ENCODE assay signal across 12 cellular contexts in the genomic region with DNA sequence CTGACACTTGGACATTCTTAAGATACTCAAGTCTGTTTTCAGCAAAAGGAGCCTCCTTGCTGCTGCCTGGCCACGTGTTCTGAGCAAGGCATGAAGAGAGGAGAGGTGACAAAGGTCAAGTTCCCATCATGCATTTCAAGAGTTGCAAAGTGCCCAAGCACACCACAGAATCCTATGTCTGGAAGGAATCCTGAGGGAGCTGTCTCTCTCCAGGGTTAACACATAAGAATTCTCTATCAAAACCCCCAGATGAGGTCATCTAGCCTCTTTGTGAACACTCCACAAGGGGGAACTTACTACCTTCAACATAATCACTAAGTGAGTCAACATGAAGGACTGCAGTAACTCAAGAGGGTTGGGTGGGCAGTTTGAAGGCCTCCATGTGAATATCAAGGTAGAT. TPM values are rescaled to one million over a fixed set of nuclear protein-coding genes. Genes with fewer than 3 reads are reported as not detected.
DNase-seq lines count a peak whose midpoint lies in the region; ATAC-seq and TF ChIP-seq lines count a peak whose summit lies in the region.
"Had no signal": no experiment of that assay in that cellular context is flagged by ENCODE, and none has a peak within 500 bp of the region (broad histone marks: within the 10 kb centered on the region; RNA-seq: fewer than 3 reads in every experiment).

No MANE protein-coding gene starts in this region.

- H3K36me3 ChIP-seq in mammary epithelial cell (ENCODE audit: insufficient read depth, low read length) (peaks cover 3% of the 10 kb centered on the region), breast epithelium (no peaks in the 10 kb centered on the region)

- H3K4me3 Mint-ChIP-seq in stimulated activated naive CD8-positive, alpha-beta T cell treated with anti-CD3 and anti-CD28 coated beads, Interleukin-15, amount 100 ng/mL, for 72 hours = no peak overlapping the region

- H3K79me2 ChIP-seq in mammary epithelial cell (ENCODE audit: insufficient read depth, low read length) = peaks cover 3% of the 10 kb centered on the region

- H2AFZ ChIP-seq in mammary epithelial cell (ENCODE audit: low read depth, low read length) = no peak overlapping the region

- 88% methylated on average over 1 of the region's 1 CpG for WGBS in mammary epithelial cell (ENCODE audit: low coverage, missing lambda C conversion rate)
- WGBS in lower leg skin, 2 donors = 46 to 47% methylated on average over 1 of the region's 1 CpG

- CTCF ChIA-PET in mammary epithelial cell (lab: Charles Lee; ENCODE audit: low non-redundant PET) = no interaction called here

- no peaks in the 10 kb centered on the region for H3K9me3 Mint-ChIP-seq in stimulated activated naive CD8-positive, alpha-beta T cell treated with anti-CD3 and anti-CD28 coated beads, Interleukin-15, amount 100 ng/mL, for 72 hours

- no peak overlapping the region for H3K9ac ChIP-seq in mammary epithelial cell (ENCODE audit: insufficient read depth, low read length)

- in situ Hi-C loops in mammary epithelial cell (cut with MboI; ENCODE audit: low sequenced_read_pairs in 2 of 2) = no loop called here

- H3K27me3 Mint-ChIP-seq in stimulated activated naive CD8-positive, alpha-beta T cell treated with anti-CD3 and anti-CD28 coated beads, Interleukin-15, amount 100 ng/mL, for 72 hours = no peaks in the 10 kb centered on the region

- peak overlapping the region; percentile 52 to 82 for H3K27ac Mint-ChIP-seq in stimulated activated naive CD8-positive, alpha-beta T cell treated with anti-CD3 and anti-CD28 coated beads, Interleukin-15, amount 100 ng/mL, for 72 hours

- BruUV-seq in mammary epithelial cell (replicated peaks; lab: Mats Ljungman, UMichigan) = no TSS peak

- H3K9me3 ChIP-seq in mammary epithelial cell (replicated peaks; ENCODE audit: insufficient read depth, low read length) = no peaks in the 10 kb centered on the region
- H3K9me3 ChIP-seq in breast epithelium = no peaks in the 10 kb centered on the region
- H3K9me3 ChIP-seq: suprapubic skin had no signal

- dilution Hi-C loops in mammary epithelial cell (cut with HindIII; ENCODE audit: low sequenced_read_pairs) = loop anchor here (5.0 to 10.0 kb wide), 2 partner anchors 41 to 79 kb away; no protein-coding TSS in a partner anchor

- H3K4me1 Mint-ChIP-seq in stimulated activated naive CD8-positive, alpha-beta T cell treated with anti-CD3 and anti-CD28 coated beads, Interleukin-15, amount 100 ng/mL, for 72 hours = peaks cover 30% of the 10 kb centered on the region

- H3K27me3 ChIP-seq in mammary epithelial cell (ENCODE audit: insufficient read depth, low read length) (no peaks in the 10 kb centered on the region), breast epithelium (no peaks in the 10 kb centered on the region)
- H3K27me3 ChIP-seq: suprapubic skin had no signal

- H3K4me1 ChIP-seq in mammary epithelial cell (ENCODE audit: insufficient read depth, low read length) (peaks cover 17% of the 10 kb centered on the region), breast epithelium (peaks cover 0 to 4% of the 10 kb centered on the region in 2 donors)

- ATAC-seq in stimulated activated naive CD8-positive, alpha-beta T cell treated with anti-CD3 and anti-CD28 coated beads, Interleukin-15, amount 100 ng/mL, for 72 hours = no peak
- ATAC-seq in HG02938 (IDR thresholded peaks at IDR 0.05; ENCODE audit: unreplicated experiment) (no peak), left cardiac atrium (no peak)

- TF ChIP-seq POLR2A in breast epithelium (IDR thresholded peaks at IDR 0.05) = no peak
- no peak for TF ChIP-seq POLR2A in lower leg skin (IDR thresholded peaks at IDR 0.05)

- TF ChIP-seq CTCF in mammary epithelial cell (conservative IDR thresholded peaks at IDR 0.05 in 1 of 2, IDR thresholded peaks at IDR 0.05 in 1 of 2; ENCODE audit: extremely low read depth in 1 of 2, insufficient read depth in 1 of 2, low read depth in 1 of 2, low read length in 2 of 2) = no peak
- TF ChIP-seq CTCF in breast epithelium (IDR thresholded peaks at IDR 0.05) = no peak
- peak; percentile 13 for TF ChIP-seq CTCF in foreskin fibroblast (IDR thresholded peaks at IDR 0.05; ENCODE audit: low read depth, low read length)
- no peak for TF ChIP-seq CTCF in lower leg skin (IDR thresholded peaks at IDR 0.05)

- intact Hi-C loops in mammary epithelial cell (cut with micrococcal nuclease) (loop anchor here (1.0 kb wide), 1 partner anchor 39 kb away; no protein-coding TSS in a partner anchor), breast epithelium (cut with DNase I; ENCODE audit: low total_unique reads) (no loop called here), lower leg skin (cut with DNase I; ENCODE audit: low total_unique reads) (no loop called here), left cardiac atrium (cut with DNase I) (no loop called here)

- DNase-seq in mammary epithelial cell (peak; percentile 65), breast epithelium (ENCODE audit: low spot score in 2 of 2) (no peak), T1000 (lab: John Stamatoyannopoulos, UW) (peak; percentile 60), foreskin fibroblast (peak; percentile 83 to 85), lower leg skin (ENCODE audit: low spot score in 2 of 2) (no peak), left cardiac atrium (no peak)
- DNase-seq in stimulated activated naive CD8-positive, alpha-beta T cell treated with anti-CD3 and anti-CD28 coated beads, Interleukin-15, amount 100 ng/mL, for 72 hours = no peak
- DNase-seq: activated CD4-positive, alpha-beta T cell treated with anti-CD3 and anti-CD28 coated beads, Interleukin-2, amount 50 U/mL, for 48 hours; NCI-H748 treated with DMSO at 0.1 percent for 48 hours had no signal

- no peak overlapping the region for H3K27ac ChIP-seq in mammary epithelial cell (ENCODE audit: insufficient read depth, low read depth, low read length)
- no peak overlapping the region for H3K27ac ChIP-seq in breast epithelium
- H3K27ac ChIP-seq: HL-60, suprapubic skin had no signal

- H4K20me1 ChIP-seq in mammary epithelial cell (ENCODE audit: insufficient read depth, low read length) = no peaks in the 10 kb centered on the region

- H3K4me2 ChIP-seq in mammary epithelial cell (ENCODE audit: insufficient read depth, low read depth, low read length) = no peak overlapping the region

- H3K4me3 ChIP-seq in mammary epithelial cell (replicated peaks in 1 of 3; ENCODE audit: insufficient read depth in 1 of 3, low read depth in 2 of 3, low read length in 3 of 3) (no peak overlapping the region), breast epithelium (no peak overlapping the region), foreskin fibroblast (ENCODE audit: low read depth in 1 of 2, low read length in 2 of 2) (no peak overlapping the region), lower leg skin (ENCODE audit: low read depth, poor library complexity, severe bottlenecking) (no peak overlapping the region)
- H3K4me3 ChIP-seq: suprapubic skin had no signal

RNA-seq across cellular contexts. Expression of gene FSCN1, which starts 33.3 kb away (rescaled TPM):
- total RNA-seq in mammary epithelial cell = 100 to 1,000 TPM; 303 to 480 TPM
- 365 TPM for polyA plus RNA-seq in mammary epithelial cell
- 201 TPM for polyA minus RNA-seq in mammary epithelial cell
- total RNA-seq in breast epithelium = 10 to 100 TPM; 17.9 to 24.9 (median 22.9) TPM
- 100 to 1,000 TPM in 3 of 4 donors, 10 to 100 TPM in 1; 88.7 to 114 (median 106) TPM for total RNA-seq in lower leg skin
- 10 to 100 TPM; 25.5 to 30.0 TPM for total RNA-seq in left cardiac atrium

Comparison
In these comparisons a context has a peak if more than half of its experiments do, and no peak if none do; other contexts are left out.
1. DNase-seq: peak in mammary epithelial cell (single experiment), T1000 (single experiment) and foreskin fibroblast (2 of 2); none in breast epithelium (0 of 2), stimulated activated naive CD8-positive, alpha-beta T cell treated with anti-CD3 and anti-CD28 coated beads, Interleukin-15, amount 100 ng/mL, for 72 hours (0 of 2), lower leg skin (0 of 2) and left cardiac atrium (single experiment).